In genomic region chr5:172002840-172003512, GRCh38 we compare ENCODE assay signal across 11 cellular contexts. TPM values are rescaled to one million over a fixed set of nuclear protein-coding genes. Genes with fewer than 3 reads are reported as not detected.
DNase-seq lines count a peak whose midpoint lies in the region; ATAC-seq and TF ChIP-seq lines count a peak whose summit lies in the region.
"Had no signal": no experiment of that assay in that cellular context is flagged by ENCODE, and none has a peak within 500 bp of the region (broad histone marks: within the 10 kb centered on the region; RNA-seq: fewer than 3 reads in every experiment).

No MANE protein-coding gene starts in this region.

- no peaks in the 10 kb centered on the region for H3K27me3 ChIP-seq in left ventricle myocardium inferior (ENCODE audit: low read depth)
- H3K27me3 ChIP-seq: SJSA1 had no signal

- H3K27ac ChIP-seq in left ventricle myocardium inferior (replicated peaks) (peak overlapping the region; percentile 100), VCaP (peak overlapping the region; percentile 99)
- H3K27ac ChIP-seq: SJSA1 had no signal

- H3K4me1 ChIP-seq in left ventricle myocardium inferior, result peaks cover 98% of the 10 kb centered on the region

- TF ChIP-seq CTCF in left ventricle myocardium inferior (IDR thresholded peaks at IDR 0.05; ENCODE audit: borderline replicate concordance), result no peak
- TF ChIP-seq CTCF in VCaP (conservative IDR thresholded peaks at IDR 0.05), result no peak
- no peak for TF ChIP-seq CTCF in GM13977 (IDR thresholded peaks at IDR 0.05; ENCODE audit: extremely low read depth, insufficient read depth, missing control alignments)

- intact Hi-C loops in left ventricle myocardium inferior (cut with micrococcal nuclease) (loop anchor here (10.0 kb wide), 1 partner anchor 88 kb away; no protein-coding TSS in a partner anchor), Right ventricle myocardium inferior (cut with DNase I) (no loop called here)

- H3K9me3 ChIP-seq in left ventricle myocardium inferior (replicated peaks), result no peaks in the 10 kb centered on the region
- H3K9me3 ChIP-seq: SJSA1 had no signal

- H3K4me3 ChIP-seq in left ventricle myocardium inferior, result no peak overlapping the region
- H3K4me3 ChIP-seq: SJSA1 had no signal

- DNase-seq in left ventricle myocardium inferior (no peak), Right ventricle myocardium inferior (ENCODE audit: missing footprints) (no peak), left kidney (ENCODE audit: low read depth, low spot score) (peak; percentile 15), GM13977 (ENCODE audit: low spot score) (no peak), amygdala (lab: John Stamatoyannopoulos, UW) (no peak), GDM1 (lab: John Stamatoyannopoulos, UW) (no peak)
- DNase-seq: COR-L47, NCI-H2081 treated with DMSO at 0.1 percent for 48 hours had no signal

- in situ Hi-C loops in GM13977 (cut with MboI; ENCODE audit: low pct_unique_long_range_greater_than_20kb, low sequenced_read_pairs, unreplicated experiment), result no loop called here

- no peaks in the 10 kb centered on the region for H3K36me3 ChIP-seq in left ventricle myocardium inferior

- no peak for ATAC-seq in Right ventricle myocardium inferior
- ATAC-seq in HG03159 (IDR thresholded peaks at IDR 0.05; ENCODE audit: unreplicated experiment), result no peak

RNA-seq across cellular contexts. Expression of gene FBXW11, which starts 3.5 kb away (rescaled TPM):
- 69.0 TPM for total RNA-seq in left ventricle myocardium inferior
- total RNA-seq in Right ventricle myocardium inferior, result 63.0 TPM
